Comparison of ENCODE assay signal across 14 cellular contexts in the genomic region with DNA sequence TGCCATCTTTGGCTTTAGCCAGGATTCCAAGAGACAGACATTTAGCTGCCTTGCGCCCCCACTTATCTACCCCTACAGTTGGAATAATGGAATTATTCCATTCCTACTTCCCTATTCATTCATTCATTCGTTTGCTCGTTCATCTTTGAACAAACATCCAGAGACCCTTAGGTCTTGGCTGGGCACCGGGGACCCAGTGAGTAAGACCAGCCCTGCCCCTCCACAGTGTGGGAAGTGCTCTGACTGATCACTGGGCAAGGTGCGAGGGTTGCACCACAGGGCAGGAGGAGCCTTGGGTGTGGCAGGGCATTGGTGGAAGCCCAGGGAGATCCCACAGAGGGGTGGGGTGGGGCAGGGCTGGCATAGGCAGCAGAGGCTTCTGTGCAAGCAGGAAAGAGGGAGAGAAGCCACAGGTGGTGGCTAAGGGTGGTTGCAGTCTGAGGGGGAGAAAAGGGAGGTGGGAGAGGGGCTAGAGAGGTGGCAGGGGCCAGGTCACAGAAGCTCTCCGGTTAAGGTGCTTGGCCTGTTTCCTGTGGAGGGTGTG. TPM values are rescaled to one million over a fixed set of nuclear protein-coding genes. Genes with fewer than 3 reads are reported as not detected.
A peak's percentile ranks its signal among the peaks of the same experiment; 100 is the strongest.
DNase-seq lines count a peak whose midpoint lies in the region; ATAC-seq and TF ChIP-seq lines count a peak whose summit lies in the region.
"Had no signal": no experiment of that assay in that cellular context is flagged by ENCODE, and none has a peak within 500 bp of the region (broad histone marks: within the 10 kb centered on the region; RNA-seq: fewer than 3 reads in every experiment).

No MANE protein-coding gene starts in this region.

- peaks cover 6% of the 10 kb centered on the region for H3K36me3 Mint-ChIP-seq in MCF 10A (ENCODE audit: insufficient read depth, unreplicated experiment)
- H3K36me3 Mint-ChIP-seq: activated naive CD8-positive, alpha-beta T cell treated with anti-CD3 and anti-CD28 coated beads, Interleukin-2, amount 10 ng/mL, durations not matched to agents 7 days and 5 days; immature natural killer cell; stimulated activated memory B cell treated with anti-CD40 and anti-IgM and Interleukin-4, amounts not matched to agents 10 μg/mL and 1 μg/mL and 100 μg/mL, for 72 hours had no signal

- DNase-seq in MCF 10A (ENCODE audit: unreplicated experiment) (peak; percentile 86), breast epithelium (ENCODE audit: low spot score in 2 of 2) (no peak), SW480 (ENCODE audit: low spot score) (peak; percentile 74), left lung (peak; percentile 44 to 76), suprapubic skin (ENCODE audit: low spot score in 2 of 2) (peak in 1 of 2 donors; percentile 72), foreskin fibroblast (no peak), NCI-H1436 (lab: John Stamatoyannopoulos, UW) (no peak)

- TF ChIP-seq CTCF in MCF 10A (IDR thresholded peaks at IDR 0.05; ENCODE audit: unreplicated experiment) (no peak), breast epithelium (IDR thresholded peaks at IDR 0.05) (no peak), left lung (IDR thresholded peaks at IDR 0.05) (no peak), suprapubic skin (IDR thresholded peaks at IDR 0.05) (no peak), foreskin fibroblast (IDR thresholded peaks at IDR 0.05; ENCODE audit: low read depth, low read length) (no peak)

- H3K27me3 ChIP-seq in breast epithelium (no peaks in the 10 kb centered on the region), left lung (no peaks in the 10 kb centered on the region), suprapubic skin (no peaks in the 10 kb centered on the region)

- no peaks in the 10 kb centered on the region for H3K27me3 Mint-ChIP-seq in MCF 10A (ENCODE audit: insufficient read depth, unreplicated experiment)

- H3K9me3 ChIP-seq in breast epithelium (no peaks in the 10 kb centered on the region), left lung (no peaks in the 10 kb centered on the region), suprapubic skin (no peaks in the 10 kb centered on the region)

- no TSS peak for BruUV-seq in MCF 10A (replicated peaks; lab: Mats Ljungman, UMichigan)

- intact Hi-C loops in MCF 10A (cut with micrococcal nuclease) = loop anchor here (1.0 kb wide), 3 partner anchors 51 to 77 kb away; no protein-coding TSS in a partner anchor
- intact Hi-C loops in breast epithelium (cut with DNase I; ENCODE audit: low total_unique reads) = no loop called here
- intact Hi-C loops in left lung (cut with DNase I) = loop anchor here in 1 of 2 donors (10.0 kb wide), 1 partner anchor 49 kb away; a partner anchor contains a TSS

- CTCF ChIA-PET in MCF 10A (lab: Yijun Ruan, JAX) = interaction anchor here (0.6 to 12.3 kb wide), 40 partner anchors 8 to 490 kb away, joined by 3 to 385 read pairs (median 4); a partner anchor contains a TSS

- no peak for TF ChIP-seq EP300 in suprapubic skin (IDR thresholded peaks at IDR 0.05)

- H3K27ac Mint-ChIP-seq in MCF 10A (ENCODE audit: low read depth, unreplicated experiment) = peak overlapping the region; percentile 25
- H3K27ac Mint-ChIP-seq: activated naive CD8-positive, alpha-beta T cell treated with anti-CD3 and anti-CD28 coated beads, Interleukin-2, amount 10 ng/mL, durations not matched to agents 7 days and 5 days; stimulated activated memory B cell treated with anti-CD40 and anti-IgM and Interleukin-4, amounts not matched to agents 10 μg/mL and 1 μg/mL and 100 μg/mL, for 72 hours had no signal

- H3K4me1 ChIP-seq in breast epithelium = peaks cover 0 to 4% of the 10 kb centered on the region in 2 donors
- H3K4me1 ChIP-seq in left lung = peaks cover 3 to 27% of the 10 kb centered on the region in 2 donors
- H3K4me1 ChIP-seq in suprapubic skin = peaks cover 22% of the 10 kb centered on the region

- H3K4me1 Mint-ChIP-seq in MCF 10A (ENCODE audit: insufficient read depth, unreplicated experiment) = peaks cover 20% of the 10 kb centered on the region

- no peak for TF ChIP-seq POLR2A in breast epithelium (IDR thresholded peaks at IDR 0.05)
- no peak for TF ChIP-seq POLR2A in suprapubic skin (IDR thresholded peaks at IDR 0.05)

- H3K4me3 Mint-ChIP-seq in MCF 10A (ENCODE audit: unreplicated experiment) = peak overlapping the region; percentile 44
- H3K4me3 Mint-ChIP-seq: activated naive CD8-positive, alpha-beta T cell treated with anti-CD3 and anti-CD28 coated beads, Interleukin-2, amount 10 ng/mL, durations not matched to agents 7 days and 5 days; stimulated activated memory B cell treated with anti-CD40 and anti-IgM and Interleukin-4, amounts not matched to agents 10 μg/mL and 1 μg/mL and 100 μg/mL, for 72 hours had no signal

- H3K4me3 ChIP-seq in breast epithelium = no peak overlapping the region
- H3K4me3 ChIP-seq in left lung = no peak overlapping the region
- H3K4me3 ChIP-seq in suprapubic skin = no peak overlapping the region
- no peak overlapping the region for H3K4me3 ChIP-seq in foreskin fibroblast (ENCODE audit: low read depth in 1 of 2, low read length in 2 of 2)

- no peaks in the 10 kb centered on the region for H3K9me3 Mint-ChIP-seq in MCF 10A (ENCODE audit: unreplicated experiment)
- H3K9me3 Mint-ChIP-seq: activated naive CD8-positive, alpha-beta T cell treated with anti-CD3 and anti-CD28 coated beads, Interleukin-2, amount 10 ng/mL, durations not matched to agents 7 days and 5 days; immature natural killer cell; stimulated activated memory B cell treated with anti-CD40 and anti-IgM and Interleukin-4, amounts not matched to agents 10 μg/mL and 1 μg/mL and 100 μg/mL, for 72 hours had no signal

- WGBS in suprapubic skin = 38% methylated on average over 6 of the region's 6 CpGs

- no peak overlapping the region for H3K27ac ChIP-seq in breast epithelium
- no peak overlapping the region for H3K27ac ChIP-seq in left lung
- peak overlapping the region; percentile 25 for H3K27ac ChIP-seq in suprapubic skin

- POLR2A ChIA-PET in MCF 10A (lab: Yijun Ruan, JAX) = interaction anchor here (0.9 to 5.5 kb wide), 7 partner anchors 11 to 88 kb away, joined by 3 to 65 read pairs (median 5); a partner anchor contains a TSS

- ATAC-seq in left lung (peak; percentile 72), GM18861 (IDR thresholded peaks at IDR 0.05; ENCODE audit: unreplicated experiment) (no peak)

- H3K36me3 ChIP-seq in breast epithelium (no peaks in the 10 kb centered on the region), left lung (no peaks in the 10 kb centered on the region), suprapubic skin (no peaks in the 10 kb centered on the region)

RNA-seq across cellular contexts. Expression of a gene that starts 35.0 kb away (rescaled TPM):
- total RNA-seq in MCF 10A (2022) = 0.39 TPM in 1 of 2 replicates, not detected in the other
- 1 to 10 TPM in 2 of 3 donors, under 1 TPM in 1; 0.32 to 8.3 (median 7.5) TPM for total RNA-seq in breast epithelium
- total RNA-seq in left lung = 1 to 10 TPM; 1.5 to 1.6 TPM
- 1 to 10 TPM; 1.7 to 6.3 (median 4.1) TPM for total RNA-seq in suprapubic skin
- total RNA-seq: activated naive CD8-positive, alpha-beta T cell treated with anti-CD3 and anti-CD28 coated beads, Interleukin-2, amount 10 ng/mL, durations not matched to agents 7 days and 5 days; Daoy; IMR-90; T-helper 2 cell treated with Interferon-gamma antibody and Interleukin-4, amounts not matched to agents 100 ng/mL and 5 ng/mL, for 36 hours had no signal

RNA-seq across cellular contexts. Expression of a gene that starts 53.3 kb away (rescaled TPM):
- total RNA-seq in MCF 10A (2022) (not detected in 2 replicates), breast epithelium (under 1 TPM in 2 of 3 donors, not detected in 1; under 0.01 to 0.15 TPM), left lung (not detected), suprapubic skin (not detected)
- total RNA-seq: activated naive CD8-positive, alpha-beta T cell treated with anti-CD3 and anti-CD28 coated beads, Interleukin-2, amount 10 ng/mL, durations not matched to agents 7 days and 5 days; Daoy; IMR-90; T-helper 2 cell treated with Interferon-gamma antibody and Interleukin-4, amounts not matched to agents 100 ng/mL and 5 ng/mL, for 36 hours had no signal

RNA-seq across cellular contexts. Expression of a gene that starts 58.5 kb away (rescaled TPM):
- total RNA-seq in MCF 10A (2022) (126 and 135 TPM in 2 replicates), breast epithelium (100 to 1,000 TPM; 149 to 230 (median 157) TPM), left lung (100 to 1,000 TPM; 668 to 741 TPM), suprapubic skin (100 to 1,000 TPM; 167 to 525 (median 389) TPM)

Comparison
In these comparisons a context has a peak if more than half of its experiments do, and no peak if none do; other contexts are left out.
1. DNase-seq: peak in MCF 10A (single experiment), SW480 (single experiment) and left lung (2 of 2); none in breast epithelium (0 of 2), foreskin fibroblast (0 of 2) and NCI-H1436 (single experiment).